In genomic region chr10:75429159-75429827, GRCh38 we compare ENCODE assay signal across 1 cellular context.
TF ChIP-seq lines count a peak whose summit lies in the region.

No MANE protein-coding gene starts in this region.

TF ChIP-seq in HCT116, 20 proteins besides CTCF, POLR2A, EP300 and RAD21:
- TF ChIP-seq FOSL1 (IDR thresholded peaks at IDR 0.05; ENCODE audit: low read depth) (no peak), SIN3A (IDR thresholded peaks at IDR 0.05; ENCODE audit: low read depth) (no peak), ATF3 (IDR thresholded peaks at IDR 0.05) (no peak), EGR1 (IDR thresholded peaks at IDR 0.05; ENCODE audit: low read depth) (no peak), CBX3 (IDR thresholded peaks at IDR 0.05; ENCODE audit: low read depth) (no peak), POLR2AphosphoS5 (IDR thresholded peaks at IDR 0.05; ENCODE audit: low read depth, low read length) (no peak), ZNF274 (IDR thresholded peaks at IDR 0.05; ENCODE audit: low read depth, low read length) (no peak), ZBTB33 (IDR thresholded peaks at IDR 0.05; ENCODE audit: extremely low read depth, insufficient replicate concordance, low read length) (no peak)
